2 cellular contexts compared by ENCODE assay signal in the genomic region with DNA sequence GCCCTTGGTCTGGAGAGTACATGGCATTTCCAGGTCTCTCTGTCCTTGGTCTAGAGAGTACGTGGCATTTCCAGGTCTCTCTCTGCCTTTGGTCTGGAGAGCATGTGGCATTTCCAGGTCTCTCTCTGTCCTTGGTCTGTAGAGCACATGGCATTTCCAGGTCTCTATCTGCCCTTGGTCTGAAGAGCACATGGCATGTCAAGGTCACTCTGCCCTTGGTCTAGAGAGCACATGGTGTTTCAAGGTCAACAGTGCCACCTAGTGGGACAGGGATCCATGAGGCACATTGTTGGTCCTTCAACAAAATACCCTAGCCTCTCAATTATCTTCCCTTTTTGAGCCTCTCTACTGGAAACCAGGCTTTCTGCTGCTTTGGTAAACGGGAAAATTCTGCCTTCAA.
TF ChIP-seq lines count a peak whose summit lies in the region.

No MANE protein-coding gene starts in this region.

TF ChIP-seq in HepG2, 621 proteins besides CTCF, POLR2A, EP300 and RAD21 (continues in another document):
- TF ChIP-seq HOMEZ (CRISPR knock-in tag; IDR thresholded peaks at IDR 0.05; ENCODE audit: low read depth) = peak; percentile 90
- TF ChIP-seq HHEX (CRISPR knock-in tag; IDR thresholded peaks at IDR 0.05) = no peak
- 0 out of 2 replicates have a peak, but pooled peaks have one; percentile 50 for TF ChIP-seq MIER2 (CRISPR knock-in tag; IDR thresholded peaks at IDR 0.05)
- peak; percentile 32; the same call in 1 of the 2 replicates for TF ChIP-seq SOX5 (CRISPR knock-in tag; IDR thresholded peaks at IDR 0.05; ENCODE audit: borderline replicate concordance)
- TF ChIP-seq, protein P1, sequence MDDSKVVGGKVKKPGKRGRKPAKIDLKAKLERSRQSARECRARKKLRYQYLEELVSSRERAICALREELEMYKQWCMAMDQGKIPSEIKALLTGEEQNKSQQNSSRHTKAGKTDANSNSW (CRISPR knock-in tag; IDR thresholded peaks at IDR 0.05; ENCODE audit: borderline replicate concordance) = no peak
- peak; percentile 47 for TF ChIP-seq ZNF574 (CRISPR knock-in tag; IDR thresholded peaks at IDR 0.05)
- TF ChIP-seq NR2F6 (IDR thresholded peaks at IDR 0.05) = peak; percentile 56; the same call in 1 of the 2 replicates
- peak; percentile 68 for TF ChIP-seq NR2F6 (CRISPR knock-in tag; IDR thresholded peaks at IDR 0.05)
- peak; percentile 80; the same call in 1 of the 2 replicates for TF ChIP-seq ZNF644 (CRISPR knock-in tag; IDR thresholded peaks at IDR 0.05; ENCODE audit: low read depth)
- 0 out of 2 replicates have a peak, but pooled peaks have one; percentile 54 for TF ChIP-seq CCDC6 (CRISPR knock-in tag; IDR thresholded peaks at IDR 0.05)
- TF ChIP-seq, protein P2, sequence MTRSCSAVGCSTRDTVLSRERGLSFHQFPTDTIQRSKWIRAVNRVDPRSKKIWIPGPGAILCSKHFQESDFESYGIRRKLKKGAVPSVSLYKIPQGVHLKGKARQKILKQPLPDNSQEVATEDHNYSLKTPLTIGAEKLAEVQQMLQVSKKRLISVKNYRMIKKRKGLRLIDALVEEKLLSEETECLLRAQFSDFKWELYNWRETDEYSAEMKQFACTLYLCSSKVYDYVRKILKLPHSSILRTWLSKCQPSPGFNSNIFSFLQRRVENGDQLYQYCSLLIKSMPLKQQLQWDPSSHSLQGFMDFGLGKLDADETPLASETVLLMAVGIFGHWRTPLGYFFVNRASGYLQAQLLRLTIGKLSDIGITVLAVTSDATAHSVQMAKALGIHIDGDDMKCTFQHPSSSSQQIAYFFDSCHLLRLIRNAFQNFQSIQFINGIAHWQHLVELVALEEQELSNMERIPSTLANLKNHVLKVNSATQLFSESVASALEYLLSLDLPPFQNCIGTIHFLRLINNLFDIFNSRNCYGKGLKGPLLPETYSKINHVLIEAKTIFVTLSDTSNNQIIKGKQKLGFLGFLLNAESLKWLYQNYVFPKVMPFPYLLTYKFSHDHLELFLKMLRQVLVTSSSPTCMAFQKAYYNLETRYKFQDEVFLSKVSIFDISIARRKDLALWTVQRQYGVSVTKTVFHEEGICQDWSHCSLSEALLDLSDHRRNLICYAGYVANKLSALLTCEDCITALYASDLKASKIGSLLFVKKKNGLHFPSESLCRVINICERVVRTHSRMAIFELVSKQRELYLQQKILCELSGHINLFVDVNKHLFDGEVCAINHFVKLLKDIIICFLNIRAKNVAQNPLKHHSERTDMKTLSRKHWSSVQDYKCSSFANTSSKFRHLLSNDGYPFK (CRISPR knock-in tag; IDR thresholded peaks at IDR 0.05; ENCODE audit: borderline replicate concordance) = 0 out of 2 replicates have a peak, but pooled peaks have one; percentile 19
- no peak for TF ChIP-seq NCOA5 (CRISPR knock-in tag; IDR thresholded peaks at IDR 0.05)
- peak; percentile 72; the same call in 1 of the 2 replicates for TF ChIP-seq ZNF230 (CRISPR knock-in tag; IDR thresholded peaks at IDR 0.05)
- no peak for TF ChIP-seq CCAR2 (optimal IDR thresholded peaks at IDR 0.05; ENCODE audit: low read depth, low read length)
- TF ChIP-seq RBM22 (optimal IDR thresholded peaks at IDR 0.05; ENCODE audit: low read length) = no peak
- peak; percentile 38; the same call in 1 of the 2 replicates for TF ChIP-seq GATAD2A (CRISPR knock-in tag; IDR thresholded peaks at IDR 0.05)
- peak; percentile 74 for TF ChIP-seq RNF2 (conservative IDR thresholded peaks at IDR 0.05; ENCODE audit: low read depth)
- 0 out of 2 replicates have a peak, but pooled peaks have one; percentile 52 for TF ChIP-seq ATF7-NPFF (CRISPR knock-in tag; IDR thresholded peaks at IDR 0.05; ENCODE audit: low read depth)
- 0 out of 2 replicates have a peak, but pooled peaks have one; percentile 43 for TF ChIP-seq KMT2B (CRISPR knock-in tag; IDR thresholded peaks at IDR 0.05)
- TF ChIP-seq POLR2G (IDR thresholded peaks at IDR 0.05; ENCODE audit: low read depth, low read length) = no peak

TF ChIP-seq in GM12878, 131 proteins besides CTCF, POLR2A, EP300 and RAD21:
- TF ChIP-seq SMAD5 (IDR thresholded peaks at IDR 0.05; ENCODE audit: low read depth) (no peak), RB1 (IDR thresholded peaks at IDR 0.05; ENCODE audit: borderline replicate concordance) (no peak), TCF7 (IDR thresholded peaks at IDR 0.05; ENCODE audit: borderline replicate concordance) (no peak), SMC3 (IDR thresholded peaks at IDR 0.05; ENCODE audit: borderline replicate concordance, low read length) (no peak), SREBF2 (IDR thresholded peaks at IDR 0.05; ENCODE audit: low read length) (no peak), SMAD1 (IDR thresholded peaks at IDR 0.05; ENCODE audit: low read depth, partially characterized antibody) (no peak)
